In the genomic region with DNA sequence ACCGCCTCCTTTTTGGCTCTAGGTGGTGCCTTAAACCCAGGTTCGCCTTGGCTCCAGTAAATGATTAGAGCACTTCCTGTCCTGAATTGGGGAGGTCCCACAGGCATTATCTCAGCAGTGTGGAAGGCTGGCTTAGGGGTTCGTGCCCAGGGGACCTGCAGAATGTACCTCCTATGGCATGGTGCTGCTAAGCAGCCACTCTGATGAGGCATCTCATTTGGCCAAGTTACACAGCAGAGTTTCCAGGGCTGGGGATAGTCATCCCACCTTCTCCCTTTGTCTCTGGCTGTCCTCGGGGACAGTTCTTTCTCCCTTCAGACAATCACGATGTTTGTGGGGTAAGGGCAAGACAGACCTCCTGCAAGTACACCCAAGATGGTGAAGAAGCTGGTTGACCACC, we compare ENCODE assay signal across 1 cellular context.
TF ChIP-seq lines count a peak whose summit lies in the region.

No MANE protein-coding gene starts in this region.

TF ChIP-seq in GM23338, 12 proteins besides CTCF, POLR2A, EP300 and RAD21 (continued from another document):
- TF ChIP-seq JUNB (IDR thresholded peaks at IDR 0.05; ENCODE audit: unreplicated experiment), result no peak
- TF ChIP-seq EZH2 (IDR thresholded peaks at IDR 0.05; ENCODE audit: low read depth, unreplicated experiment), result no peak
